In the genomic region with DNA sequence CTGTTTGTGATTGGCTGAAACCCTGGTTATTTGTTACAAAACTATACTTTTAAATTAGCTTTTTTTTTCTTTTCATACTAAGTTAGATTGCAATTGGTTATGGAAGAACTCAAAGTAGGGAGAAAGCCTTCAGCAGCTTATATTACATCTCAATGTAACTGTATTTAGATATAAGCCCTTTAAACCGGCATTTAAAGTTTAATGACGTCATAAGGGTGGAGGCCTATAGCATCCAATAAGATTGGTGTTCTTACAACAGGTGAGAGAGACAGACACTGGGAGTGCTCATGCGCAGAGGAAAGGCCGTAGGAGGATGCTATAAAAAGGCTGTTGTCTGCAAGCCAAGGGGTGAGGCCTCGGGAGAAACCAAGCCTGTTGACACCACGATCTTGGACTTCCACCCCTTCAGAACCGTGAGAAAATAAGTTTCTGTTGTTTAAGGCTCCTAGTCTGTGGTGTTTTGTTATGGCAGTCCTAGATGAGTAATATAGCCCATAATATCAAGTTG, we compare ENCODE assay signal across 25 cellular contexts.
"Had no signal": no experiment of that assay in that cellular context is flagged by ENCODE, and none has a peak within 500 bp of the region (broad histone marks: within the 10 kb centered on the region; RNA-seq: fewer than 3 reads in every experiment).

No MANE protein-coding gene starts in this region.

- H3K4me1 Mint-ChIP-seq: naive thymus-derived CD8-positive, alpha-beta T cell; nephron progenitor cell; stimulated activated naive B cell treated with anti-CD40 and anti-IgM and Interleukin-4, amounts not matched to agents 10 μg/mL and 1 μg/mL and 100 μg/mL, for 72 hours had no signal

- H3K27me3 Mint-ChIP-seq: naive thymus-derived CD8-positive, alpha-beta T cell; stimulated activated naive B cell treated with anti-CD40 and anti-IgM and Interleukin-4, amounts not matched to agents 10 μg/mL and 1 μg/mL and 100 μg/mL, for 72 hours; stimulated activated naive CD8-positive, alpha-beta T cell treated with anti-CD3 and anti-CD28 coated beads, Interleukin-15, Interleukin-2, amounts not matched to agents 100 ng/mL and 50 ng/mL, for 24 hours had no signal

- H3K9me3 ChIP-seq: esophagus squamous epithelium, left lung, ovary, psoas muscle, transverse colon, upper lobe of right lung, uterus had no signal

- H3K9me3 Mint-ChIP-seq: nephron progenitor cell had no signal

- H3K4me3 ChIP-seq: coronary artery, esophagus squamous epithelium, left lung, ovary, psoas muscle, skin epidermis, transverse colon, upper lobe of right lung, uterus had no signal

- H3K4me1 ChIP-seq: esophagus squamous epithelium, left lung, psoas muscle, transverse colon, upper lobe of right lung, uterus had no signal

- H3K36me3 ChIP-seq: esophagus squamous epithelium, left lung, ovary, transverse colon, upper lobe of right lung, uterus had no signal

- H3K27ac ChIP-seq: coronary artery, esophagus squamous epithelium, left lung, ovary, psoas muscle, skin epidermis, transverse colon, upper lobe of right lung, uterus had no signal

- H3K27ac Mint-ChIP-seq: naive thymus-derived CD8-positive, alpha-beta T cell; nephron progenitor cell; stimulated activated naive B cell treated with anti-CD40 and anti-IgM and Interleukin-4, amounts not matched to agents 10 μg/mL and 1 μg/mL and 100 μg/mL, for 72 hours; stimulated activated naive CD8-positive, alpha-beta T cell treated with anti-CD3 and anti-CD28 coated beads, Interleukin-15, Interleukin-2, amounts not matched to agents 100 ng/mL and 50 ng/mL, for 24 hours had no signal

- H3K36me3 Mint-ChIP-seq: naive thymus-derived CD8-positive, alpha-beta T cell; stimulated activated naive B cell treated with anti-CD40 and anti-IgM and Interleukin-4, amounts not matched to agents 10 μg/mL and 1 μg/mL and 100 μg/mL, for 72 hours had no signal

- DNase-seq: dermis blood vessel endothelial cell; effector memory CD4-positive, alpha-beta T cell; esophagus squamous epithelium; kidney; left lung; mesenchymal stem cell; midbrain; naive thymus-derived CD8-positive, alpha-beta T cell; nephron progenitor cell; occipital lobe; ovary; posterior cingulate gyrus; psoas muscle; right cardiac atrium; stimulated activated CD4-positive, alpha-beta T cell treated with anti-CD3 and anti-CD28 coated beads, Interleukin-15, amount 100 ng/mL, for 24 hours; stimulated activated CD4-positive, alpha-beta T cell treated with anti-CD3 and anti-CD28 coated beads, Interleukin-2, amount 100 ng/mL, for 48 hours; stimulated activated naive B cell treated with anti-CD40 and anti-IgM and Interleukin-4, amounts not matched to agents 10 μg/mL and 1 μg/mL and 100 μg/mL, for 72 hours; transverse colon; upper lobe of right lung; uterus had no signal

- H3K4me3 Mint-ChIP-seq: naive thymus-derived CD8-positive, alpha-beta T cell; nephron progenitor cell; stimulated activated naive B cell treated with anti-CD40 and anti-IgM and Interleukin-4, amounts not matched to agents 10 μg/mL and 1 μg/mL and 100 μg/mL, for 72 hours; stimulated activated naive CD8-positive, alpha-beta T cell treated with anti-CD3 and anti-CD28 coated beads, Interleukin-15, Interleukin-2, amounts not matched to agents 100 ng/mL and 50 ng/mL, for 24 hours had no signal

- H3K27me3 ChIP-seq: esophagus squamous epithelium, left lung, ovary, transverse colon, upper lobe of right lung, uterus had no signal

- FAIRE-seq: endothelial cell of umbilical vein, frontal cortex, kidney had no signal
